In the genomic region with DNA sequence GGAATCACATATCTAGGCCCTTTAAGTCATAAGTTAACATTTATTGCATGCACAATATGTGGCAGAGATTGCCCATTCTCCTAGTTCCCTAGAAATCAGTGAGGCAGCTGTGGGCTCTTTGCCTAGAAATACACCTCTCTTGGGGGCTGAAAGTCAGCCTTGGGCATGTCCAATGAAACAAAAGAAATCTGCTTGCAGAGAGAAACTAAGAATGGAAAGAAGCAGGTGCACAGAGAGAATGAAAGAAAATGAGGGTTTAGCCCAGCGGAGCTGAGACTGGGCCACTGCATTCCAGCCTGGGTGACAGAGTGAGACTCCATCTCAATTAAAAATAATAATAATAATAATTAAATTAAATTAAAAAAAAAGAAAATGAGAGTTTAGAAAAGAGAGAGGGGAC, we compare ENCODE assay signal across 24 cellular contexts.
"Had no signal": no experiment of that assay in that cellular context is flagged by ENCODE, and none has a peak within 500 bp of the region (broad histone marks: within the 10 kb centered on the region; RNA-seq: fewer than 3 reads in every experiment).

No MANE protein-coding gene starts in this region.

- FAIRE-seq: colon, endothelial cell of umbilical vein, frontal cortex, islet of Langerhans, keratinocyte had no signal

- H2AFZ ChIP-seq: hepatocyte had no signal

- H3K9me3 ChIP-seq: esophagus muscularis mucosa, gastroesophageal sphincter, heart left ventricle, left lung, lower lobe of right lung had no signal

- H3K27ac ChIP-seq: coronary artery, dorsolateral prefrontal cortex, esophagus muscularis mucosa, foreskin keratinocyte, gastroesophageal sphincter, heart left ventricle, hepatocyte, left lung, lower lobe of right lung had no signal

- H3K27ac Mint-ChIP-seq: immature natural killer cell, naive B cell had no signal

- DNase-seq: dermis blood vessel endothelial cell; dorsolateral prefrontal cortex; effector CD4-positive, alpha-beta T cell; effector memory CD4-positive, alpha-beta T cell; foreskin keratinocyte; heart left ventricle; hypothalamus; immature natural killer cell; left cardiac atrium; left lung; left ventricle myocardium superior; lower lobe of right lung; mesenchymal stem cell; midbrain; naive B cell had no signal

- H3K36me3 Mint-ChIP-seq: immature natural killer cell, naive B cell had no signal

- H3K4me1 ChIP-seq: foreskin keratinocyte had no signal

- ATAC-seq: foreskin keratinocyte, gastroesophageal sphincter, heart left ventricle, left cardiac atrium, left lung, left ventricle myocardium superior, lower lobe of right lung had no signal

- H3K4me1 Mint-ChIP-seq: naive B cell had no signal

- H3K79me2 ChIP-seq: hepatocyte had no signal

- H3K27me3 ChIP-seq: esophagus muscularis mucosa, gastroesophageal sphincter, heart left ventricle, hepatocyte, left lung had no signal

- H3K4me2 ChIP-seq: hepatocyte had no signal

- H3K9me3 Mint-ChIP-seq: immature natural killer cell, naive B cell had no signal

- H3K36me3 ChIP-seq: esophagus muscularis mucosa, gastroesophageal sphincter, heart left ventricle, left lung, lower lobe of right lung had no signal

- H3K4me3 Mint-ChIP-seq: immature natural killer cell, naive B cell had no signal

- H3K4me3 ChIP-seq: coronary artery, dorsolateral prefrontal cortex, esophagus muscularis mucosa, gastroesophageal sphincter, heart left ventricle, hepatocyte, left lung, lower lobe of right lung had no signal
